10 cellular contexts compared by ENCODE assay signal in genomic region chr17:44137891-44138709, GRCh38. TPM values are rescaled to one million over a fixed set of nuclear protein-coding genes. Genes with fewer than 3 reads are reported as not detected.
A peak's percentile ranks its signal among the peaks of the same experiment; 100 is the strongest.
DNase-seq lines count a peak whose midpoint lies in the region; ATAC-seq and TF ChIP-seq lines count a peak whose summit lies in the region.
"Had no signal": no experiment of that assay in that cellular context is flagged by ENCODE, and none has a peak within 500 bp of the region (broad histone marks: within the 10 kb centered on the region; RNA-seq: fewer than 3 reads in every experiment).

No MANE protein-coding gene starts in this region.

- H3K9me3 Mint-ChIP-seq in nephron progenitor cell: no peaks in the 10 kb centered on the region
- H3K9me3 Mint-ChIP-seq in stimulated activated naive CD8-positive, alpha-beta T cell treated with anti-CD3 and anti-CD28 coated beads, Interleukin-15, Interleukin-2, amounts not matched to agents 100 ng/mL and 50 ng/mL, for 24 hours: no peaks in the 10 kb centered on the region
- H3K9me3 Mint-ChIP-seq: CD4-positive, alpha-beta memory T cell had no signal

- peak overlapping the region; percentile 73 for H3K4me3 Mint-ChIP-seq in nephron progenitor cell
- peak overlapping the region; percentile 36 for H3K4me3 Mint-ChIP-seq in stimulated activated naive CD8-positive, alpha-beta T cell treated with anti-CD3 and anti-CD28 coated beads, Interleukin-15, Interleukin-2, amounts not matched to agents 100 ng/mL and 50 ng/mL, for 24 hours

- no peaks in the 10 kb centered on the region for H3K9me3 ChIP-seq in NT2/D1 (ENCODE audit: insufficient read depth, low read length)

- peak overlapping the region; percentile 66 for H3K9ac ChIP-seq in NT2/D1 (ENCODE audit: insufficient read length, low read depth)

- peaks cover 29% of the 10 kb centered on the region for H3K4me1 Mint-ChIP-seq in nephron progenitor cell
- peaks cover 32% of the 10 kb centered on the region for H3K4me1 Mint-ChIP-seq in stimulated activated naive CD8-positive, alpha-beta T cell treated with anti-CD3 and anti-CD28 coated beads, Interleukin-15, Interleukin-2, amounts not matched to agents 100 ng/mL and 50 ng/mL, for 24 hours (ENCODE audit: low read depth)

- H3K4me1 ChIP-seq in NT2/D1 (ENCODE audit: insufficient read depth, insufficient read length): peaks cover 13% of the 10 kb centered on the region

- peaks cover 12% of the 10 kb centered on the region for H3K27me3 Mint-ChIP-seq in nephron progenitor cell (ENCODE audit: low read depth, poor library complexity)
- peaks cover 4% of the 10 kb centered on the region for H3K27me3 Mint-ChIP-seq in stimulated activated naive CD8-positive, alpha-beta T cell treated with anti-CD3 and anti-CD28 coated beads, Interleukin-15, Interleukin-2, amounts not matched to agents 100 ng/mL and 50 ng/mL, for 24 hours

- no peak overlapping the region for H3K27ac Mint-ChIP-seq in nephron progenitor cell
- H3K27ac Mint-ChIP-seq in stimulated activated naive CD8-positive, alpha-beta T cell treated with anti-CD3 and anti-CD28 coated beads, Interleukin-15, Interleukin-2, amounts not matched to agents 100 ng/mL and 50 ng/mL, for 24 hours: peak overlapping the region; percentile 40
- H3K27ac Mint-ChIP-seq: CD4-positive, alpha-beta memory T cell had no signal

- H3K36me3 ChIP-seq in NT2/D1 (ENCODE audit: insufficient read depth, insufficient read length, low read length): no peaks in the 10 kb centered on the region

- H3K4me3 ChIP-seq in NT2/D1 (ENCODE audit: insufficient read length, low read depth): peak overlapping the region; percentile 19

- ATAC-seq in esophagus mucosa (peak; percentile 91), HG03139 (IDR thresholded peaks at IDR 0.05; ENCODE audit: unreplicated experiment) (no peak)

- DNase-seq in NCI-H2107 treated with DMSO at 0.1 percent for 48 hours (lab: John Stamatoyannopoulos, UW; ENCODE audit: unreplicated experiment) (peak; percentile 49), NCI-H2107 (lab: John Stamatoyannopoulos, UW) (no peak), NT2/D1 (ENCODE audit: low read depth, low spot score) (peak; percentile 47), activated T-cell treated with anti-CD3 and anti-CD28 coated beads for 24 hours (ENCODE audit: low read depth) (peak; percentile 72), nephron progenitor cell (peak; percentile 50)

- H3K27me3 ChIP-seq in NT2/D1 (ENCODE audit: insufficient read depth, insufficient read length): no peaks in the 10 kb centered on the region

- no peak for TF ChIP-seq CTCF in nephron progenitor cell (IDR thresholded peaks at IDR 0.05)

- no peaks in the 10 kb centered on the region for H3K36me3 Mint-ChIP-seq in nephron progenitor cell (ENCODE audit: low read depth)
- H3K36me3 Mint-ChIP-seq in stimulated activated naive CD8-positive, alpha-beta T cell treated with anti-CD3 and anti-CD28 coated beads, Interleukin-15, Interleukin-2, amounts not matched to agents 100 ng/mL and 50 ng/mL, for 24 hours (ENCODE audit: low read depth): no peaks in the 10 kb centered on the region
- H3K36me3 Mint-ChIP-seq: CD4-positive, alpha-beta memory T cell had no signal

RNA-seq across cellular contexts. Expression of gene HROB, which starts 3.6 kb away (rescaled TPM):
- total RNA-seq in esophagus mucosa: 6.3 TPM

RNA-seq across cellular contexts. Expression of gene HDAC5, which starts 14.7 kb away (rescaled TPM):
- 32.0 TPM for total RNA-seq in esophagus mucosa

RNA-seq across cellular contexts. Expression of gene ASB16, which starts 32.4 kb away (rescaled TPM):
- not detected for total RNA-seq in esophagus mucosa
- total RNA-seq: CD4-positive, alpha-beta memory T cell; mononuclear cell had no signal

RNA-seq across cellular contexts. Expression of gene TMUB2, which starts 48.7 kb away (rescaled TPM):
- 18.2 TPM for total RNA-seq in esophagus mucosa
